ENCODE assay signal across 33 cellular contexts in the genomic region with DNA sequence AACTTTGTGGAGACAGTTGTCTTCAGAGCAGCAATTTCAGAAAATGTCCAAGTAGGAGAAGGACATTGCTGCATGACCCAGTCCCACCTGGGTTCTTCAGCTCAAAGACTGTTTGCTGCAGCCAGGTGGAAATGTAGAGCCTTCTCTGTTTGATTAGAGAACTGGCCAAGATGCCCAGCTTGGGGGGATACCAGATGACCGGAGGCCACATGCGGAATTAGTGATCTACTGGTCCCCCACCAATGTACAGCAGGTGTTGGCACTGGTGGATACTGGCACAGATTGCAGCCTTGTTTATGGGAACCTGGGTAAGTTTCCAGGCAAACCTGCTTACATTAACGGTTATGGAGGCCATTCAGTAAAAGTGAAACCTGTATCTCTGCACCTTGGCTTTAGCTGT.
"Had no signal": no experiment of that assay in that cellular context is flagged by ENCODE, and none has a peak within 500 bp of the region (broad histone marks: within the 10 kb centered on the region; RNA-seq: fewer than 3 reads in every experiment).

No MANE protein-coding gene starts in this region.

- DNase-seq: Karpas-422, Kasumi-1, MG63, MM.1S, MV-4-11, NCI-H1048, NCI-H1092, NCI-H1092 treated with DMSO at 0.1 percent for 48 hours, NCI-H1105, NCI-H1105 treated with DMSO at 0.1 percent for 48 hours, NCI-H1417, NCI-H1417 treated with DMSO at 0.1 percent for 48 hours, NCI-H1436, NCI-H1436 treated with DMSO at 0.1 percent for 48 hours, NCI-H146, NCI-H1694, NCI-H1694 treated with DMSO at 0.1 percent for 48 hours, NCI-H187, NCI-H187 treated with DMSO at 0.1 percent for 48 hours, NCI-H1930, NCI-H2029, NCI-H2029 treated with DMSO at 0.1 percent for 48 hours, NCI-H2081, NCI-H2081 treated with DMSO at 0.1 percent for 48 hours, NCI-H2107, NCI-H2171, NCI-H2171 treated with DMSO at 0.1 percent for 48 hours, NCI-H2227 treated with DMSO at 0.1 percent for 48 hours, NCI-H226, NCI-H345, NCI-H446, NCI-H446 treated with DMSO at 0.1 percent for 48 hours, NCI-H510A had no signal
